22 cellular contexts compared by ENCODE assay signal in the genomic region with DNA sequence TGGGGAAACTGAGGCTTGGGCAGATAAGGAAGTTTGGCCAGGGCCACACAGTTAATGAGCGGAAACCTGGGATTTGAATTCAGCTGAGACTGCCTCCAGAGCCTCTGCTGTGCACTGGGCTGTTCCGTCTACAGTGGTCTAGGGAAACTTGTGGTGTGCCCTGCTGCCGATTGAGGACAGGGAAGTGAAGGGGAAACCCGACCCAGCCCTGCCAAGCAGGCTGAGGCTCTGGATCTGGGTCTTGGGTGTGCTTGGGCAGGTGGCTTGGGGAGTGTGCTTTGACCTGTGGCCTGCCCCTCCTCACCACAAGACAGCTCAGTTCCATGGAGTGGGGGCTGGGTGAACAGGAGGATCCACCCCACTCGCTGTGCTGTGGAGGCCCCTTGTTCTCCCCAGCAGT. TPM values are rescaled to one million over a fixed set of nuclear protein-coding genes. Genes with fewer than 3 reads are reported as not detected.
"Had no signal": no experiment of that assay in that cellular context is flagged by ENCODE, and none has a peak within 500 bp of the region (broad histone marks: within the 10 kb centered on the region; RNA-seq: fewer than 3 reads in every experiment).

No MANE protein-coding gene starts in this region.

- H3K27me3 ChIP-seq: brain microvascular endothelial cell had no signal

- H3K27me3 Mint-ChIP-seq: activated CD4-positive, alpha-beta T cell treated with anti-CD3 and anti-CD28 coated beads, Interleukin-2, amount 10 ng/mL, durations not matched to agents 24 days and 14 days; activated CD8-positive, alpha-beta T cell treated with anti-CD3 and anti-CD28 coated beads for 36 hours; activated naive CD4-positive, alpha-beta T cell treated with anti-CD3 and anti-CD28 coated beads, Interleukin-2, amount 10 ng/mL, durations not matched to agents 7 days and 5 days; activated naive CD8-positive, alpha-beta T cell treated with anti-CD3 and anti-CD28 coated beads, Interleukin-2, amount 50 U/mL, for 24 hours; central memory CD8-positive, alpha-beta T cell; progenitor cell of endocrine pancreas had no signal

- H3K4me1 Mint-ChIP-seq: activated naive CD4-positive, alpha-beta T cell treated with anti-CD3 and anti-CD28 coated beads, Interleukin-2, amount 10 ng/mL, durations not matched to agents 7 days and 5 days; activated naive CD8-positive, alpha-beta T cell treated with anti-CD3 and anti-CD28 coated beads, Interleukin-2, amount 50 U/mL, for 24 hours; stimulated activated effector memory CD8-positive, alpha-beta T cell treated with anti-CD3 and anti-CD28 coated beads, Interleukin-12 subunit alpha, Interleukin-12 subunit beta, amount 100 ng/mL, for 72 hours had no signal

- H3K4me3 Mint-ChIP-seq: activated CD4-positive, alpha-beta T cell treated with anti-CD3 and anti-CD28 coated beads, Interleukin-2, amount 10 ng/mL, durations not matched to agents 24 days and 14 days; activated CD8-positive, alpha-beta T cell treated with anti-CD3 and anti-CD28 coated beads for 36 hours; activated naive CD4-positive, alpha-beta T cell treated with anti-CD3 and anti-CD28 coated beads, Interleukin-2, amount 10 ng/mL, durations not matched to agents 7 days and 5 days; activated naive CD8-positive, alpha-beta T cell treated with anti-CD3 and anti-CD28 coated beads, Interleukin-2, amount 50 U/mL, for 24 hours; activated T-cell treated with anti-CD3 and anti-CD28 coated beads, Interleukin-2, amount 50 U/mL, for 4 hours; central memory CD8-positive, alpha-beta T cell; stimulated activated effector memory CD8-positive, alpha-beta T cell treated with anti-CD3 and anti-CD28 coated beads, Interleukin-12 subunit alpha, Interleukin-12 subunit beta, amount 100 ng/mL, for 72 hours; T-helper 2 cell treated with Interferon-gamma antibody and Interleukin-4, amounts not matched to agents 5 μg/mL and 100 μg/mL, for 36 hours had no signal

- DNase-seq: activated CD4-positive, alpha-beta T cell treated with anti-CD3 and anti-CD28 coated beads, Interleukin-2, amount 10 ng/mL, durations not matched to agents 24 days and 14 days; activated CD8-positive, alpha-beta T cell treated with anti-CD3 and anti-CD28 coated beads for 36 hours; activated effector memory CD4-positive, alpha-beta T cell treated with Interleukin-2 at 50 U/mL for 16 hours; activated naive CD4-positive, alpha-beta T cell treated with anti-CD3 and anti-CD28 coated beads, Interleukin-2, amount 10 ng/mL, durations not matched to agents 7 days and 5 days; activated naive CD8-positive, alpha-beta T cell treated with anti-CD3 and anti-CD28 coated beads, Interleukin-2, amount 50 U/mL, for 24 hours; activated T-cell treated with anti-CD3 and anti-CD28 coated beads, Interleukin-2, amount 50 U/mL, for 4 hours; brain microvascular endothelial cell; cortex of kidney; effector memory CD4-positive, alpha-beta T cell; hippocampal formation; mammary epithelial cell; midbrain; SK-N-SH; small intestine; stimulated activated CD4-positive, alpha-beta T cell treated with anti-CD3 and anti-CD28 coated beads, Interleukin-4, amount 100 ng/mL, for 1 hour had no signal

- ATAC-seq: activated CD8-positive, alpha-beta T cell treated with anti-CD3 and anti-CD28 coated beads for 36 hours; activated naive CD8-positive, alpha-beta T cell treated with anti-CD3 and anti-CD28 coated beads, Interleukin-2, amount 50 U/mL, for 24 hours; activated T-cell treated with anti-CD3 and anti-CD28 coated beads, Interleukin-2, amount 50 U/mL, for 4 hours; stimulated activated effector memory CD8-positive, alpha-beta T cell treated with anti-CD3 and anti-CD28 coated beads, Interleukin-12 subunit alpha, Interleukin-12 subunit beta, amount 100 ng/mL, for 72 hours had no signal

- H3K27ac Mint-ChIP-seq: activated CD4-positive, alpha-beta T cell treated with anti-CD3 and anti-CD28 coated beads, Interleukin-2, amount 10 ng/mL, durations not matched to agents 24 days and 14 days; activated CD8-positive, alpha-beta T cell treated with anti-CD3 and anti-CD28 coated beads for 36 hours; activated naive CD4-positive, alpha-beta T cell treated with anti-CD3 and anti-CD28 coated beads, Interleukin-2, amount 10 ng/mL, durations not matched to agents 7 days and 5 days; activated naive CD8-positive, alpha-beta T cell treated with anti-CD3 and anti-CD28 coated beads, Interleukin-2, amount 50 U/mL, for 24 hours; progenitor cell of endocrine pancreas; stimulated activated effector memory CD8-positive, alpha-beta T cell treated with anti-CD3 and anti-CD28 coated beads, Interleukin-12 subunit alpha, Interleukin-12 subunit beta, amount 100 ng/mL, for 72 hours; T-helper 2 cell treated with Interferon-gamma antibody and Interleukin-4, amounts not matched to agents 5 μg/mL and 100 μg/mL, for 36 hours had no signal

- H3K9me3 ChIP-seq: SK-N-SH had no signal

- H3K27ac ChIP-seq: brain microvascular endothelial cell had no signal

- H3K9me3 Mint-ChIP-seq: activated CD4-positive, alpha-beta T cell treated with anti-CD3 and anti-CD28 coated beads, Interleukin-2, amount 10 ng/mL, durations not matched to agents 24 days and 14 days; activated CD8-positive, alpha-beta T cell treated with anti-CD3 and anti-CD28 coated beads for 36 hours; activated naive CD4-positive, alpha-beta T cell treated with anti-CD3 and anti-CD28 coated beads, Interleukin-2, amount 10 ng/mL, durations not matched to agents 7 days and 5 days; activated naive CD8-positive, alpha-beta T cell treated with anti-CD3 and anti-CD28 coated beads, Interleukin-2, amount 50 U/mL, for 24 hours; activated T-cell treated with anti-CD3 and anti-CD28 coated beads, Interleukin-2, amount 50 U/mL, for 4 hours; central memory CD8-positive, alpha-beta T cell; stimulated activated effector memory CD8-positive, alpha-beta T cell treated with anti-CD3 and anti-CD28 coated beads, Interleukin-12 subunit alpha, Interleukin-12 subunit beta, amount 100 ng/mL, for 72 hours; T-helper 2 cell treated with Interferon-gamma antibody and Interleukin-4, amounts not matched to agents 5 μg/mL and 100 μg/mL, for 36 hours had no signal

RNA-seq across cellular contexts. Expression of gene TNNC1, which starts 19.2 kb away (rescaled TPM):
- total RNA-seq: glomerular endothelial cell had no signal

RNA-seq across cellular contexts. Expression of gene SEMA3G, which starts 28.1 kb away (rescaled TPM):
- total RNA-seq: activated CD8-positive, alpha-beta T cell treated with anti-CD3 and anti-CD28 coated beads for 36 hours; fibroblast of villous mesenchyme had no signal
- polyA plus RNA-seq: neural cell had no signal
